15 cellular contexts compared by ENCODE assay signal in genomic region chr22:16603770-16604242, GRCh38. TPM values are rescaled to one million over a fixed set of nuclear protein-coding genes. Genes with fewer than 3 reads are reported as not detected.
DNase-seq lines count a peak whose midpoint lies in the region; ATAC-seq, FAIRE-seq and TF ChIP-seq lines count a peak whose summit lies in the region.
"Not testable (repeated sequence)": the region's sequence is repeated elsewhere in the genome, so short reads cannot be mapped to it uniquely, and the experiment has no call there.
"Had no signal": no experiment of that assay in that cellular context is flagged by ENCODE, and none has a peak within 500 bp of the region (broad histone marks: within the 10 kb centered on the region; RNA-seq: fewer than 3 reads in every experiment).

No MANE protein-coding gene starts in this region.

- not testable (repeated sequence) for H3K79me1 ChIP-seq in mesenchymal stem cell (replicated peaks; ENCODE audit: low read length, poor library complexity, severe bottlenecking)

- H3K9ac ChIP-seq in K562 (ENCODE audit: insufficient read depth in 1 of 2, low read depth in 2 of 2, low read length in 2 of 2), result peak overlapping the region; percentile 80 to 98; a peak in 3 of 4 replicates
- H3K9ac ChIP-seq in mesenchymal stem cell (ENCODE audit: low read length), result peak overlapping the region; percentile 81

- TF ChIP-seq CTCF in activated CD8-positive, alpha-beta T cell treated with anti-CD3 and anti-CD28 coated beads for 36 hours (IDR thresholded peaks at IDR 0.05); retinal pigment epithelial cell (conservative IDR thresholded peaks at IDR 0.05; ENCODE audit: low read depth, low read length): not testable (repeated sequence)
- TF ChIP-seq CTCF in K562 (IDR thresholded peaks at IDR 0.05 in 2 of 3, conservative IDR thresholded peaks at IDR 0.05 in 1 of 3; ENCODE audit: insufficient read depth in 2 of 3, low read depth in 1 of 3, low read length in 3 of 3), result 0 out of 6 replicates have a peak, but pooled peaks of 2 of the 3 experiments have one; percentile 8 to 20

- not testable (repeated sequence) for TF ChIP-seq POLR2A in GM12891 (IDR thresholded peaks at IDR 0.05; ENCODE audit: low read depth, low read length); K562 (conservative IDR thresholded peaks at IDR 0.05)

- not testable (repeated sequence) for H3K9me3 Mint-ChIP-seq in activated CD8-positive, alpha-beta T cell treated with anti-CD3 and anti-CD28 coated beads for 36 hours

- not testable (repeated sequence) for H3K36me3 ChIP-seq in KOPT-K1 (ENCODE audit: insufficient read depth, low read length); mesenchymal stem cell (ENCODE audit: control insufficient read depth in 1 of 2, insufficient read depth in 2 of 2, low read depth in 1 of 2, low read length in 2 of 2)
- H3K36me3 ChIP-seq in K562 (ENCODE audit: control insufficient read depth, insufficient read depth, low read length), result peaks cover 20% of the 10 kb centered on the region; the same call in 2 of the 3 replicates

- H2AK5ac ChIP-seq in mesenchymal stem cell (ENCODE audit: low read length, severe bottlenecking), result not testable (repeated sequence)

- not testable (repeated sequence) for H2BK15ac ChIP-seq in mesenchymal stem cell (ENCODE audit: low read depth, poor library complexity, severe bottlenecking)

- 0 out of 2 replicates have a peak overlapping the region, but pooled peaks have one; percentile 53 for H2AFZ ChIP-seq in K562 (ENCODE audit: low read depth, low read length)
- not testable (repeated sequence) for H2AFZ ChIP-seq in mesenchymal stem cell (ENCODE audit: low read depth, low read length)

- POLR2A ChIA-PET in activated CD8-positive, alpha-beta T cell treated with anti-CD3 and anti-CD28 coated beads for 36 hours (lab: Charles Lee), result not testable (repeated sequence)
- POLR2A ChIA-PET in K562 (lab: Yijun Ruan, JAX), result interaction anchor here (1.1 to 4.6 kb wide), 5 partner anchors 15 to 180 kb away, joined by 3 to 14 read pairs (median 3); no protein-coding TSS in a partner anchor

- not testable (repeated sequence) for H3K23ac ChIP-seq in mesenchymal stem cell (ENCODE audit: low read length in 2 of 2)

- in situ Hi-C loops in K562 (cut with MboI), result not testable (repeated sequence)

- H4K8ac ChIP-seq in mesenchymal stem cell (ENCODE audit: low read length), result not testable (repeated sequence)

- 0 out of 4 replicates have a peak, but pooled peaks of 1 of the 2 experiments have one; percentile 6 for TF ChIP-seq RAD21 in K562 (CRISPR knock-in tag; conservative IDR thresholded peaks at IDR 0.05 in 1 of 2, IDR thresholded peaks at IDR 0.05 in 1 of 2)

- H3K4me3 ChIP-seq in K562 (peak overlapping the region; percentile 73), mesenchymal stem cell (ENCODE audit: insufficient read depth in 1 of 2, low read depth in 1 of 2, low read length in 2 of 2) (peak overlapping the region in 1 of 2 experiments; percentile 80), retinal pigment epithelial cell (ENCODE audit: low read length) (peak overlapping the region; percentile 19)

- not testable (repeated sequence) for ATAC-seq in activated CD8-positive, alpha-beta T cell treated with anti-CD3 and anti-CD28 coated beads for 36 hours
- peak; percentile 18 for ATAC-seq in K562
- peak; percentile 62 for ATAC-seq in esophagus mucosa

- H3K27ac ChIP-seq in KOPT-K1 (ENCODE audit: low read depth, low read length, poor library complexity, severe bottlenecking) (peak overlapping the region; percentile 70), K562 (ENCODE audit: extremely low read depth, low read depth, low read length) (peak overlapping the region; percentile 89)
- not testable (repeated sequence) for H3K27ac ChIP-seq in mesenchymal stem cell (ENCODE audit: low read length, poor library complexity, severe bottlenecking)

- not testable (repeated sequence) for BruUV-seq in K562 (replicated peaks; lab: Mats Ljungman, UMichigan)

- TF ChIP-seq EP300 in K562 (IDR thresholded peaks at IDR 0.05; ENCODE audit: low read length), result not testable (repeated sequence)

- not testable (repeated sequence) for H3K4ac ChIP-seq in mesenchymal stem cell (ENCODE audit: low read depth in 1 of 2, low read length in 2 of 2)

- H3K4me1 Mint-ChIP-seq in activated CD8-positive, alpha-beta T cell treated with anti-CD3 and anti-CD28 coated beads for 36 hours (ENCODE audit: low read depth), result not testable (repeated sequence)

- peaks cover 22 to 23% of the 10 kb centered on the region in 2 experiments; a peak in 4 of 5 replicates for H3K4me1 ChIP-seq in K562 (replicated peaks in 1 of 2; ENCODE audit: control insufficient read depth in 2 of 2, insufficient read depth in 2 of 2, low read length in 2 of 2)
- H3K4me1 ChIP-seq in mesenchymal stem cell (ENCODE audit: control insufficient read depth, insufficient read depth, low read depth, low read length), result not testable (repeated sequence)

- peaks cover 70% of the 10 kb centered on the region for H3K79me2 ChIP-seq in K562 (ENCODE audit: control insufficient read depth, insufficient read depth, low read length)

- peak overlapping the region; percentile 60 for H3K4me3 Mint-ChIP-seq in activated CD8-positive, alpha-beta T cell treated with anti-CD3 and anti-CD28 coated beads for 36 hours

- not testable (repeated sequence) for H3K14ac ChIP-seq in mesenchymal stem cell (ENCODE audit: low read length in 2 of 2)

- H2BK5ac ChIP-seq in mesenchymal stem cell (ENCODE audit: low read depth, low read length, poor library complexity, severe bottlenecking), result not testable (repeated sequence)

- not testable (repeated sequence) for H3K27ac Mint-ChIP-seq in activated CD8-positive, alpha-beta T cell treated with anti-CD3 and anti-CD28 coated beads for 36 hours

- H3K9me1 ChIP-seq in K562 (ENCODE audit: control insufficient read depth, insufficient read depth, low read length), result not testable (repeated sequence)

- not testable (repeated sequence) for H3K27me3 ChIP-seq in K562 (ENCODE audit: control insufficient read depth in 2 of 2, insufficient read depth in 2 of 2, low read length in 2 of 2); mesenchymal stem cell (ENCODE audit: control insufficient read depth in 1 of 2, insufficient read depth in 1 of 2, low read length in 2 of 2)

- H3K4me2 ChIP-seq in K562 (ENCODE audit: insufficient read depth, low read length), result peak overlapping the region; percentile 91
- not testable (repeated sequence) for H3K4me2 ChIP-seq in mesenchymal stem cell (ENCODE audit: low read length, poor library complexity, severe bottlenecking)

- FAIRE-seq in GM12891 (lab: Jason Lieb, UNC), result peak; percentile 50
- FAIRE-seq in K562 (lab: Jason Lieb, UNC), result peak; percentile 62

- H3K27me3 Mint-ChIP-seq in activated CD8-positive, alpha-beta T cell treated with anti-CD3 and anti-CD28 coated beads for 36 hours, result peaks cover 50% of the 10 kb centered on the region

- 1% methylated on average over 2 of the region's 9 CpGs for WGBS in K562 (ENCODE audit: insufficient coverage, low coverage, missing lambda C conversion rate)
- no CpG with 5 or more reads among the region's 9 CpGs for WGBS in mesenchymal stem cell

- H4K91ac ChIP-seq in mesenchymal stem cell (ENCODE audit: low read length), result not testable (repeated sequence)

- not testable (repeated sequence) for H3K9me3 ChIP-seq in KOPT-K1 (ENCODE audit: insufficient read depth, low read length, poor library complexity, severe bottlenecking); K562 (replicated peaks; ENCODE audit: control insufficient read depth, insufficient read depth, low read depth, low read length); mesenchymal stem cell (ENCODE audit: control insufficient read depth, low read length)

- H3K36me3 Mint-ChIP-seq in activated CD8-positive, alpha-beta T cell treated with anti-CD3 and anti-CD28 coated beads for 36 hours (ENCODE audit: low read depth), result not testable (repeated sequence)

- CTCF ChIA-PET in activated CD8-positive, alpha-beta T cell treated with anti-CD3 and anti-CD28 coated beads for 36 hours (lab: Charles Lee); K562 (lab: Yijun Ruan, JAX; ENCODE audit: low intra/inter-chr PET ratio): not testable (repeated sequence)

- not testable (repeated sequence) for H4K20me1 ChIP-seq in K562 (replicated peaks; ENCODE audit: control insufficient read depth, insufficient read depth, low read length)

- intact Hi-C loops in activated CD8-positive, alpha-beta T cell treated with anti-CD3 and anti-CD28 coated beads for 36 hours (cut with micrococcal nuclease); K562 (cut with micrococcal nuclease): not testable (repeated sequence)

- H2BK120ac ChIP-seq in mesenchymal stem cell (ENCODE audit: low read depth, low read length), result not testable (repeated sequence)

- not testable (repeated sequence) for DNase-seq in GM12891 (ENCODE audit: insufficient read length, low spot score); activated CD8-positive, alpha-beta T cell treated with anti-CD3 and anti-CD28 coated beads for 36 hours; mesenchymal stem cell; retinal pigment epithelial cell (ENCODE audit: low read depth)
- DNase-seq in K562 (ENCODE audit: extremely low read depth in 1 of 4, low spot score in 3 of 4), result peak in 1 of 4 experiments; percentile 45

- H2BK12ac ChIP-seq in mesenchymal stem cell (ENCODE audit: low read length in 2 of 2), result not testable (repeated sequence)

- H3K18ac ChIP-seq in mesenchymal stem cell (ENCODE audit: low read depth in 1 of 2, low read length in 2 of 2), result not testable (repeated sequence)

RNA-seq across cellular contexts. Expression of gene CCT8L2, which starts 11.2 kb away (rescaled TPM):
- polyA plus RNA-seq in GM12891 (2012; ENCODE audit: low read depth, missing spikeins), result not detected
- not detected for total RNA-seq in activated CD8-positive, alpha-beta T cell treated with anti-CD3 and anti-CD28 coated beads for 36 hours
- total RNA-seq in K562 (2011; cell fraction: chromatin; rRNA removed; ENCODE audit: low replicate concordance), result not detected in 2 replicates
- not detected in 2 replicates for total RNA-seq in K562 (2011; cell fraction: nucleolus; rRNA removed)
- total RNA-seq in K562 (2011; cell fraction: nucleoplasm; rRNA removed), result not detected in 2 replicates
- not detected in 2 replicates for total RNA-seq in K562 (2014; rRNA removed)
- not detected in 2 replicates for total RNA-seq in K562 (2014; rRNA removed; fragmentation: Illumina TruSeq; extraction: Trizol)
- total RNA-seq in K562 (2015; rRNA removed; fragmentation: Illumina TruSeq; extraction: Trizol), result not detected in 2 replicates
- total RNA-seq in K562 (2021), result not detected in 2 replicates
- polyA plus RNA-seq in K562 (2011; rRNA removed), result not detected in 2 replicates
- polyA plus RNA-seq in K562 (2011; cell fraction: cytosol; rRNA removed), result not detected in 2 replicates
- not detected in 2 replicates for polyA plus RNA-seq in K562 (2011; cell fraction: nucleus; rRNA removed)
- 0.04 and 0.06 TPM in 2 replicates for polyA plus RNA-seq in K562 (2012)
- not detected in 2 replicates for polyA plus RNA-seq in K562 (2014; fragmentation: Illumina TruSeq; extraction: Trizol)
- polyA plus RNA-seq in K562 (2014; fragmentation: Nextera tagmentation; extraction: Ambion mirVana), result not detected
- 0.13 TPM in 1 of 2 replicates, not detected in the other for polyA plus RNA-seq in K562 (2014; rRNA removed)
- not detected in 2 replicates for polyA minus RNA-seq in K562 (2011; rRNA and poly(A)+ RNA removed)
- not detected in 2 replicates for polyA minus RNA-seq in K562 (2011; cell fraction: cytosol; rRNA and poly(A)+ RNA removed)
- polyA minus RNA-seq in K562 (2011; cell fraction: nucleus; rRNA and poly(A)+ RNA removed), result not detected in 2 replicates
- total RNA-seq in esophagus mucosa, result not detected
- polyA plus RNA-seq in mesenchymal stem cell (2013, experiment 1 of 2), result not detected
- polyA plus RNA-seq in mesenchymal stem cell (2013, experiment 2 of 2), result not detected
- total RNA-seq: IMR-90, LHCN-M2, NCI-H460, PC-3, Right ventricle myocardium superior, RPMI7951, SK-MEL-5 had no signal
- polyA plus RNA-seq: BJ, IMR-90 had no signal
